ENCODE assay signal across 19 cellular contexts in the genomic region with DNA sequence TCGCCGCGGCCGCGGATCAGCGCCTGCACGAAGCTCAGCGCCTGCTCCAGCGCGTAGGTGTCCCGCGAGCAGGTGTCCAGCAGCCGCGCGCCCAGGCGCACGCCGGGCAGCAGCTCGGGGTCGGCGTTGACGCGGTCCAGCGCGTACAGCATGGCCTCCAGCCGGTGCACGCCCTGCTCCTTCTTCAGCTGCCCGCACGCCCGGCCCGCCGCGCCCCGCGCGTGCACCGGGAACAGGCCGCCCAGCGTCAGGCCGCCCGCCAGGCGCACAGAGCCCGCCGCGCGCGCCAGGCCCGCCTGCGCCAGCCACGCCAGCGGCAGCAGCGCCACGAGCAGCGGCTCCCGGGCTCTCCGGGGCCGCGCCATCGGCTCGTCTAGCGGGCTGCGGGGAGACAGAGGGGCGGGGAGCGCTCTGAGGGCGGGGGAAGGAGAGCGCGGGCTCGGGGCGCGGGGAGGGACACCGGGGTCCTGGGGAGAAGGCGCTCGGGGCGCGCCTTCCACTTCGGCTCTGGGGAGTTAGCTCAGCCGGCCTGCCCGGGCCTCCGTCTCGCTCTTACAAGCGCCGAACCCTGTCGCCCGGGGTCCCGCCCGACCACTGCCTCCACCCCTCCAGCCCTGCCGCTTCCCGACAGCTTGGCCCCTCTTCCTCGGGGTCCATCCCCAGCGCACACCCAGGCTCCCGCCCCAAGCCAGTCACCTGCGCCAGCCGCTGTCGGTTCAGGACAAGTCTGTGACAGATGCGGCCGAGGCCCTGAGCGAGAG. TPM values are rescaled to one million over a fixed set of nuclear protein-coding genes. Genes with fewer than 3 reads are reported as not detected.
DNase-seq lines count a peak whose midpoint lies in the region; ATAC-seq lines count a peak whose summit lies in the region.
"Had no signal": no experiment of that assay in that cellular context is flagged by ENCODE, and none has a peak within 500 bp of the region (broad histone marks: within the 10 kb centered on the region; RNA-seq: fewer than 3 reads in every experiment).

Gene GRM6 (minus strand): TSS at position 741 of the 761 bp plus-strand sequence. CDS start 376 bp downstream, at position 365.

- H3K27ac Mint-ChIP-seq in T-helper 2 cell treated with Interferon-gamma antibody and Interleukin-4, amounts not matched to agents 5 μg/mL and 100 μg/mL, for 36 hours, result peak within 1 kb of the TSS; percentile 68
- H3K27ac Mint-ChIP-seq: activated naive CD4-positive, alpha-beta T cell treated with anti-CD3 and anti-CD28 coated beads for 36 hours had no signal

- H3K79me2 ChIP-seq in GM23248 (ENCODE audit: insufficient read depth), result no peaks in the 10 kb centered on the region

- H3K4me1 Mint-ChIP-seq in T-helper 2 cell treated with Interferon-gamma antibody and Interleukin-4, amounts not matched to agents 5 μg/mL and 100 μg/mL, for 36 hours (ENCODE audit: low read depth), result no peaks in the 10 kb centered on the region

- H3K4me3 ChIP-seq in GM23248 (no peak within 1 kb of the TSS), iPS DF 6.9 (ENCODE audit: low read length) (peak within 1 kb of the TSS; percentile 34; the same call in 1 of the 2 replicates), neuron (ENCODE audit: low read length) (peak within 1 kb of the TSS; percentile 27)
- H3K4me3 ChIP-seq: PC-9 had no signal

- 6 to 8% methylated on average over 40 to 55 of the region's 97 CpGs for WGBS in GM23248 (ENCODE audit: low coverage in 1 of 2, low lambda C conversion rate in 2 of 2, missing lambda C conversion rate in 2 of 2), 2 experiments
- no CpG with 5 or more reads among the region's 97 CpGs for WGBS in iPS DF 6.9 (ENCODE audit: insufficient coverage, insufficient read length)

- no peaks in the 10 kb centered on the region for H3K9me2 ChIP-seq in GM23248 (ENCODE audit: insufficient read depth)

- no peaks in the 10 kb centered on the region for H3F3A ChIP-seq in GM23248 (ENCODE audit: insufficient read depth)

- H3K4me1 ChIP-seq in GM23248 (ENCODE audit: insufficient read depth) (no peaks in the 10 kb centered on the region), iPS DF 6.9 (ENCODE audit: control insufficient read depth, insufficient read depth, low read length) (0 out of 2 replicates have a peak, but pooled peaks cover 2% of the 10 kb centered on the region), neuron (ENCODE audit: insufficient read depth, low read length) (no peaks in the 10 kb centered on the region)

- no peak within 1 kb of the TSS for H3K9ac ChIP-seq in GM23248

- H3K9me3 Mint-ChIP-seq in T-helper 2 cell treated with Interferon-gamma antibody and Interleukin-4, amounts not matched to agents 5 μg/mL and 100 μg/mL, for 36 hours, result peaks cover 15% of the 10 kb centered on the region

- peak; percentile 7 for DNase-seq in GM23248
- DNase-seq in T-helper 2 cell treated with Interferon-gamma antibody and Interleukin-4, amounts not matched to agents 5 μg/mL and 100 μg/mL, for 36 hours (ENCODE audit: low spot score), result no peak
- DNase-seq in iPS DF 6.9 (ENCODE audit: low read depth, low spot score), result no peak
- no peak for DNase-seq in islet precursor cell
- DNase-seq in NCI-H69 (lab: John Stamatoyannopoulos, UW), result no peak
- no peak for DNase-seq in activated gamma-delta T cell treated with Interleukin-2 at 50 U/mL for 16 hours
- DNase-seq: activated CD4-positive, alpha-beta T cell treated with anti-CD3 and anti-CD28 coated beads for 4 hours; activated naive CD4-positive, alpha-beta T cell treated with anti-CD3 and anti-CD28 coated beads for 36 hours; dorsolateral prefrontal cortex; esophagus squamous epithelium; GF-D8; GOT3; PC-9; posterior cingulate gyrus; small intestine had no signal

- ATAC-seq in GM21737 (IDR thresholded peaks at IDR 0.05; ENCODE audit: unreplicated experiment), result no peak
- ATAC-seq: left lobe of liver had no signal

- H3K27me3 ChIP-seq in GM23248 (replicated peaks; ENCODE audit: insufficient read depth) (no peaks in the 10 kb centered on the region), iPS DF 6.9 (ENCODE audit: control insufficient read depth, insufficient read depth, low read length) (peaks cover 28% of the 10 kb centered on the region; the same call in 1 of the 2 replicates), neuron (ENCODE audit: insufficient read depth, low read length) (peaks cover 47% of the 10 kb centered on the region)

- H3K27me3 Mint-ChIP-seq in T-helper 2 cell treated with Interferon-gamma antibody and Interleukin-4, amounts not matched to agents 5 μg/mL and 100 μg/mL, for 36 hours (ENCODE audit: low read depth), result peaks cover 22% of the 10 kb centered on the region

- H3K4me2 ChIP-seq in GM23248 (ENCODE audit: unreplicated experiment), result no peak within 1 kb of the TSS
- H3K4me2 ChIP-seq: PC-9 had no signal

- H3K36me3 ChIP-seq in GM23248 (ENCODE audit: low read depth) (no peaks in the 10 kb centered on the region), iPS DF 6.9 (ENCODE audit: control insufficient read depth, insufficient read depth, low read length) (no peaks in the 10 kb centered on the region; the same call in 1 of the 2 replicates), neuron (ENCODE audit: insufficient read depth, low read length) (no peaks in the 10 kb centered on the region)
- H3K36me3 ChIP-seq: brain microvascular endothelial cell, esophagus squamous epithelium had no signal

- peaks cover 6% of the 10 kb centered on the region for H3K36me3 Mint-ChIP-seq in T-helper 2 cell treated with Interferon-gamma antibody and Interleukin-4, amounts not matched to agents 5 μg/mL and 100 μg/mL, for 36 hours (ENCODE audit: low read depth)

- no peak within 1 kb of the TSS for H3K4me3 Mint-ChIP-seq in T-helper 2 cell treated with Interferon-gamma antibody and Interleukin-4, amounts not matched to agents 5 μg/mL and 100 μg/mL, for 36 hours
- H3K4me3 Mint-ChIP-seq: activated naive CD4-positive, alpha-beta T cell treated with anti-CD3 and anti-CD28 coated beads for 36 hours had no signal

- H3K27ac ChIP-seq in GM23248 (no peak within 1 kb of the TSS), iPS DF 6.9 (ENCODE audit: low read length) (no peak within 1 kb of the TSS)
- H3K27ac ChIP-seq: brain microvascular endothelial cell, dorsolateral prefrontal cortex, esophagus squamous epithelium, PC-9 had no signal

- H4K20me1 ChIP-seq in GM23248 (ENCODE audit: insufficient read depth), result no peaks in the 10 kb centered on the region

- H2AFZ ChIP-seq in GM23248, result no peak within 1 kb of the TSS
- no peak within 1 kb of the TSS for H2AFZ ChIP-seq in neuron (ENCODE audit: low read depth, low read length)
- H2AFZ ChIP-seq: PC-9 had no signal

- in situ Hi-C loops in GM23248 (cut with MboI), result no loop called here

- H3K9me3 ChIP-seq in GM23248 (ENCODE audit: low read depth) (no peaks in the 10 kb centered on the region), iPS DF 6.9 (ENCODE audit: control insufficient read depth, insufficient read depth, low read length) (no peaks in the 10 kb centered on the region), neuron (ENCODE audit: low read length) (peaks cover 18% of the 10 kb centered on the region)

RNA-seq across cellular contexts. Expression of gene GRM6, which starts in this region (rescaled TPM):
- total RNA-seq in GM23248 (2014; rRNA removed; shearing (Covaris generic)), result not detected in 2 replicates
- polyA plus RNA-seq in GM23248 (2016; fragmentation: Nextera tagmentation; extraction: Ambion mirVana), result 0.04 TPM in 1 of 2 replicates, not detected in the other
- total RNA-seq: activated naive CD4-positive, alpha-beta T cell treated with anti-CD3 and anti-CD28 coated beads for 36 hours; esophagus squamous epithelium; left lobe of liver; PC-9 had no signal
- polyA plus RNA-seq: small intestine had no signal

Comparison
In these comparisons a context has a peak if more than half of its experiments do, and no peak if none do; other contexts are left out.
1. Peak in DNase-seq in GM23248; RNA of the gene not detected or under 1 TPM.